ENCODE assay signal across 23 cellular contexts in genomic region chr1:60540176-60540575, GRCh38.
"Had no signal": no experiment of that assay in that cellular context is flagged by ENCODE, and none has a peak within 500 bp of the region (broad histone marks: within the 10 kb centered on the region; RNA-seq: fewer than 3 reads in every experiment).

No MANE protein-coding gene starts in this region.

- H3K4me3 ChIP-seq: dorsolateral prefrontal cortex, heart left ventricle, hepatocyte, left lung, mucosa of descending colon, pancreas, smooth muscle cell, thyroid gland had no signal

- DNase-seq: dorsolateral prefrontal cortex; effector CD4-positive, alpha-beta T cell; heart left ventricle; left cardiac atrium; mesenchymal stem cell; mucosa of descending colon; naive B cell; pancreas; retina; stimulated activated CD4-positive, alpha-beta T cell treated with anti-CD3 and anti-CD28 coated beads, Interleukin-12 subunit alpha, Interleukin-12 subunit beta, amount 100 ng/mL, for 4 hours; stimulated activated CD4-positive, alpha-beta T cell treated with anti-CD3 and anti-CD28 coated beads, Interleukin-1b, Interleukin-23, amount 100 ng/mL, for 48 hours; stimulated activated CD4-positive, alpha-beta T cell treated with anti-CD3 and anti-CD28 coated beads, Interleukin-4, amount 100 ng/mL, for 1 hour; stimulated activated CD8-positive, alpha-beta memory T cell treated with anti-CD3 and anti-CD28 coated beads, Interleukin-4, amount 100 ng/mL, for 48 hours; stimulated activated naive CD4-positive, alpha-beta T cell; stimulated activated naive CD8-positive, alpha-beta T cell treated with anti-CD3 and anti-CD28 coated beads, Interleukin-15, amount 100 ng/mL, for 72 hours; thyroid gland; trophoblast cell had no signal

- ATAC-seq: heart left ventricle; left cardiac atrium; mucosa of descending colon; natural killer cell treated with Interleukin-12 subunit alpha and Interleukin-12 subunit beta and Interleukin-15 and Interleukin-18, amount 100 ng/mL, for 72 hours; pancreas; sciatic nerve; stimulated activated naive CD8-positive, alpha-beta T cell treated with anti-CD3 and anti-CD28 coated beads, Interleukin-15, amount 100 ng/mL, for 72 hours had no signal

- H2AFZ ChIP-seq: hepatocyte had no signal

- H3K36me3 ChIP-seq: heart left ventricle, left lung, neutrophil, pancreas, thyroid gland had no signal

- H3K4me2 ChIP-seq: hepatocyte, smooth muscle cell had no signal

- H3K4me1 ChIP-seq: pancreas had no signal

- H3K27ac ChIP-seq: dorsolateral prefrontal cortex, heart left ventricle, hepatocyte, left lung, neutrophil, pancreas, thyroid gland had no signal

- H3K27me3 ChIP-seq: dorsolateral prefrontal cortex, heart left ventricle, hepatocyte, left lung, neutrophil, pancreas, thyroid gland had no signal

- H3K9me3 ChIP-seq: neutrophil, pancreas, thyroid gland had no signal

- H3K79me2 ChIP-seq: hepatocyte had no signal
